ENCODE assay signal across 8 cellular contexts in genomic region chr11:3514635-3515424, GRCh38.
DNase-seq lines count a peak whose midpoint lies in the region; ATAC-seq and TF ChIP-seq lines count a peak whose summit lies in the region.
"Not testable (repeated sequence)": the region's sequence is repeated elsewhere in the genome, so short reads cannot be mapped to it uniquely, and the experiment has no call there.

No MANE protein-coding gene starts in this region.

- not testable (repeated sequence) for H3K36me3 ChIP-seq in CD4-positive, CD25-positive, alpha-beta regulatory T cell (ENCODE audit: control insufficient read depth, insufficient read depth, low read length); HUES6 (ENCODE audit: control insufficient read depth, insufficient read depth, low read length); mesendoderm (ENCODE audit: control insufficient read depth, insufficient read depth, low read length)

- not testable (repeated sequence) for TF ChIP-seq CTCF in brain (conservative IDR thresholded peaks at IDR 0.05)

- not testable (repeated sequence) for H3K36me3 Mint-ChIP-seq in CD4-positive, CD25-positive, alpha-beta regulatory T cell; T-helper 2 cell treated with Interferon-gamma antibody and Interleukin-4, amounts not matched to agents 5 μg/mL and 100 μg/mL, for 36 hours (ENCODE audit: low read depth); activated CD4-positive, alpha-beta memory T cell treated with anti-CD3 and anti-CD28 coated beads, Interleukin-2, amount 10 ng/mL, durations not matched to agents 7 days and 5 days (ENCODE audit: low read depth); activated T-helper 2 cell treated with anti-CD3 and anti-CD28 coated beads, Interferon-gamma antibody, Interleukin-2, Interleukin-4, amounts not matched to agents 10 μg/mL and 5 μg/mL and 100 μg/mL, durations not matched to agents 14 hours and 24 hours and 36 hours (ENCODE audit: low read depth); brain; stimulated activated effector memory CD8-positive, alpha-beta T cell treated with anti-CD3 and anti-CD28 coated beads, Interleukin-12 subunit alpha, Interleukin-12 subunit beta, amount 100 ng/mL, for 72 hours

- peak overlapping the region in 3 of 4 donors; percentile 18 to 73 (median 39) for H3K4me3 Mint-ChIP-seq in CD4-positive, CD25-positive, alpha-beta regulatory T cell
- peak overlapping the region; percentile 51 for H3K4me3 Mint-ChIP-seq in T-helper 2 cell treated with Interferon-gamma antibody and Interleukin-4, amounts not matched to agents 5 μg/mL and 100 μg/mL, for 36 hours
- H3K4me3 Mint-ChIP-seq in activated CD4-positive, alpha-beta memory T cell treated with anti-CD3 and anti-CD28 coated beads, Interleukin-2, amount 10 ng/mL, durations not matched to agents 7 days and 5 days = peak overlapping the region; percentile 47
- H3K4me3 Mint-ChIP-seq in activated T-helper 2 cell treated with anti-CD3 and anti-CD28 coated beads, Interferon-gamma antibody, Interleukin-2, Interleukin-4, amounts not matched to agents 10 μg/mL and 5 μg/mL and 100 μg/mL, durations not matched to agents 14 hours and 24 hours and 36 hours (ENCODE audit: low read depth) = peak overlapping the region; percentile 56
- H3K4me3 Mint-ChIP-seq in brain = peak overlapping the region in 1 of 5 experiments; percentile 37
- H3K4me3 Mint-ChIP-seq in stimulated activated effector memory CD8-positive, alpha-beta T cell treated with anti-CD3 and anti-CD28 coated beads, Interleukin-12 subunit alpha, Interleukin-12 subunit beta, amount 100 ng/mL, for 72 hours = peak overlapping the region; percentile 21

- H2BK15ac ChIP-seq in mesendoderm (replicated peaks; ENCODE audit: low read depth) = not testable (repeated sequence)

- not testable (repeated sequence) for H3K27ac ChIP-seq in CD4-positive, CD25-positive, alpha-beta regulatory T cell (ENCODE audit: insufficient read depth, low read length, poor library complexity, severe bottlenecking); HUES6 (ENCODE audit: low read depth, low read length)
- peak overlapping the region; percentile 65 for H3K27ac ChIP-seq in mesendoderm (ENCODE audit: low read depth, low read length)

- H3K79me1 ChIP-seq in mesendoderm (ENCODE audit: low read length) = not testable (repeated sequence)

- ATAC-seq in CD4-positive, CD25-positive, alpha-beta regulatory T cell (ENCODE audit: low read depth in 2 of 2); stimulated activated effector memory CD8-positive, alpha-beta T cell treated with anti-CD3 and anti-CD28 coated beads, Interleukin-12 subunit alpha, Interleukin-12 subunit beta, amount 100 ng/mL, for 72 hours: not testable (repeated sequence)

- H3K4me1 Mint-ChIP-seq in CD4-positive, CD25-positive, alpha-beta regulatory T cell = peaks cover 18 to 34% (median 26%) of the 10 kb centered on the region in 4 donors
- peaks cover 23% of the 10 kb centered on the region for H3K4me1 Mint-ChIP-seq in T-helper 2 cell treated with Interferon-gamma antibody and Interleukin-4, amounts not matched to agents 5 μg/mL and 100 μg/mL, for 36 hours (ENCODE audit: low read depth)
- peaks cover 33% of the 10 kb centered on the region for H3K4me1 Mint-ChIP-seq in activated CD4-positive, alpha-beta memory T cell treated with anti-CD3 and anti-CD28 coated beads, Interleukin-2, amount 10 ng/mL, durations not matched to agents 7 days and 5 days
- peaks cover 29% of the 10 kb centered on the region for H3K4me1 Mint-ChIP-seq in activated T-helper 2 cell treated with anti-CD3 and anti-CD28 coated beads, Interferon-gamma antibody, Interleukin-2, Interleukin-4, amounts not matched to agents 10 μg/mL and 5 μg/mL and 100 μg/mL, durations not matched to agents 14 hours and 24 hours and 36 hours (ENCODE audit: low read depth)
- H3K4me1 Mint-ChIP-seq in brain = peaks cover 33% of the 10 kb centered on the region
- H3K4me1 Mint-ChIP-seq in stimulated activated effector memory CD8-positive, alpha-beta T cell treated with anti-CD3 and anti-CD28 coated beads, Interleukin-12 subunit alpha, Interleukin-12 subunit beta, amount 100 ng/mL, for 72 hours = peaks cover 22% of the 10 kb centered on the region

- not testable (repeated sequence) for H3K9me3 ChIP-seq in CD4-positive, CD25-positive, alpha-beta regulatory T cell (ENCODE audit: control insufficient read depth in 2 of 2, low read length in 2 of 2); HUES6 (ENCODE audit: control insufficient read depth, insufficient read depth, low read depth, low read length)

- H3K18ac ChIP-seq in mesendoderm (ENCODE audit: low read length) = peak overlapping the region; percentile 68

- peak overlapping the region; percentile 87 for H3K4ac ChIP-seq in mesendoderm (ENCODE audit: low read depth, low read length)

- not testable (repeated sequence) for DNase-seq in CD4-positive, CD25-positive, alpha-beta regulatory T cell; T-helper 2 cell treated with Interferon-gamma antibody and Interleukin-4, amounts not matched to agents 5 μg/mL and 100 μg/mL, for 36 hours (ENCODE audit: low spot score); activated CD4-positive, alpha-beta memory T cell treated with anti-CD3 and anti-CD28 coated beads, Interleukin-2, amount 10 ng/mL, durations not matched to agents 7 days and 5 days; activated T-helper 2 cell treated with anti-CD3 and anti-CD28 coated beads, Interferon-gamma antibody, Interleukin-2, Interleukin-4, amounts not matched to agents 10 μg/mL and 5 μg/mL and 100 μg/mL, durations not matched to agents 14 hours and 24 hours and 36 hours (ENCODE audit: low spot score); mesendoderm; stimulated activated effector memory CD8-positive, alpha-beta T cell treated with anti-CD3 and anti-CD28 coated beads, Interleukin-12 subunit alpha, Interleukin-12 subunit beta, amount 100 ng/mL, for 72 hours (ENCODE audit: low spot score in 2 of 2)

- not testable (repeated sequence) for H2AK5ac ChIP-seq in mesendoderm (ENCODE audit: low read length)

- not testable (repeated sequence) for H2BK120ac ChIP-seq in mesendoderm (ENCODE audit: low read depth, low read length)

- intact Hi-C loops in activated T-helper 2 cell treated with anti-CD3 and anti-CD28 coated beads, Interferon-gamma antibody, Interleukin-2, Interleukin-4, amounts not matched to agents 10 μg/mL and 5 μg/mL and 100 μg/mL, durations not matched to agents 14 hours and 24 hours and 36 hours (cut with micrococcal nuclease) = not testable (repeated sequence)

- not testable (repeated sequence) for H4K5ac ChIP-seq in mesendoderm (ENCODE audit: low read length)

- POLR2A ChIA-PET in activated CD4-positive, alpha-beta memory T cell treated with anti-CD3 and anti-CD28 coated beads, Interleukin-2, amount 10 ng/mL, durations not matched to agents 7 days and 5 days (lab: Charles Lee) = not testable (repeated sequence)

- not testable (repeated sequence) for H3K4me2 ChIP-seq in mesendoderm (ENCODE audit: low read length)

- not testable (repeated sequence) for H3K27me3 ChIP-seq in CD4-positive, CD25-positive, alpha-beta regulatory T cell (ENCODE audit: control insufficient read depth, insufficient read depth, low read length); HUES6 (ENCODE audit: control insufficient read depth, insufficient read depth, low read length); mesendoderm (ENCODE audit: insufficient read depth, low read length, poor library complexity)

- CTCF ChIA-PET in activated CD4-positive, alpha-beta memory T cell treated with anti-CD3 and anti-CD28 coated beads, Interleukin-2, amount 10 ng/mL, durations not matched to agents 7 days and 5 days (lab: Charles Lee) = not testable (repeated sequence)

- H3K79me2 ChIP-seq in mesendoderm (ENCODE audit: control insufficient read depth, insufficient read depth, low read length) = not testable (repeated sequence)

- H2BK5ac ChIP-seq in mesendoderm (ENCODE audit: low read length) = not testable (repeated sequence)

- WGBS in mesendoderm (ENCODE audit: extremely low coverage, insufficient coverage, low lambda C conversion rate) = no CpG with 5 or more reads among the region's 15 CpGs

- not testable (repeated sequence) for H3K4me3 ChIP-seq in CD4-positive, CD25-positive, alpha-beta regulatory T cell (ENCODE audit: low read depth, low read length); HUES6 (ENCODE audit: low read depth, low read length); mesendoderm (ENCODE audit: low read length)

- H3K4me1 ChIP-seq in CD4-positive, CD25-positive, alpha-beta regulatory T cell (ENCODE audit: control insufficient read depth, insufficient read depth, low read length, poor library complexity, severe bottlenecking) = peaks cover 14% of the 10 kb centered on the region
- peaks cover 14% of the 10 kb centered on the region; the same call in 1 of the 2 replicates for H3K4me1 ChIP-seq in HUES6 (ENCODE audit: control insufficient read depth, insufficient read depth, low read length)
- H3K4me1 ChIP-seq in mesendoderm (ENCODE audit: control insufficient read depth, low read depth, low read length) = not testable (repeated sequence)

- not testable (repeated sequence) for H3K27me3 Mint-ChIP-seq in CD4-positive, CD25-positive, alpha-beta regulatory T cell; activated CD4-positive, alpha-beta memory T cell treated with anti-CD3 and anti-CD28 coated beads, Interleukin-2, amount 10 ng/mL, durations not matched to agents 7 days and 5 days
- peaks cover 15% of the 10 kb centered on the region for H3K27me3 Mint-ChIP-seq in T-helper 2 cell treated with Interferon-gamma antibody and Interleukin-4, amounts not matched to agents 5 μg/mL and 100 μg/mL, for 36 hours (ENCODE audit: low read depth)
- H3K27me3 Mint-ChIP-seq in activated T-helper 2 cell treated with anti-CD3 and anti-CD28 coated beads, Interferon-gamma antibody, Interleukin-2, Interleukin-4, amounts not matched to agents 10 μg/mL and 5 μg/mL and 100 μg/mL, durations not matched to agents 14 hours and 24 hours and 36 hours (ENCODE audit: low read depth) = peaks cover 13% of the 10 kb centered on the region
- peaks cover 21% of the 10 kb centered on the region for H3K27me3 Mint-ChIP-seq in brain

- H4K8ac ChIP-seq in mesendoderm (ENCODE audit: low read depth, low read length) = not testable (repeated sequence)

- H3K9me3 Mint-ChIP-seq in CD4-positive, CD25-positive, alpha-beta regulatory T cell; T-helper 2 cell treated with Interferon-gamma antibody and Interleukin-4, amounts not matched to agents 5 μg/mL and 100 μg/mL, for 36 hours; activated CD4-positive, alpha-beta memory T cell treated with anti-CD3 and anti-CD28 coated beads, Interleukin-2, amount 10 ng/mL, durations not matched to agents 7 days and 5 days; activated T-helper 2 cell treated with anti-CD3 and anti-CD28 coated beads, Interferon-gamma antibody, Interleukin-2, Interleukin-4, amounts not matched to agents 10 μg/mL and 5 μg/mL and 100 μg/mL, durations not matched to agents 14 hours and 24 hours and 36 hours; brain; stimulated activated effector memory CD8-positive, alpha-beta T cell treated with anti-CD3 and anti-CD28 coated beads, Interleukin-12 subunit alpha, Interleukin-12 subunit beta, amount 100 ng/mL, for 72 hours: not testable (repeated sequence)

- H3K9ac ChIP-seq in HUES6 (ENCODE audit: low read length) (peak overlapping the region; percentile 46), mesendoderm (ENCODE audit: low read length) (peak overlapping the region; percentile 28)

- not testable (repeated sequence) for H3K23ac ChIP-seq in mesendoderm (ENCODE audit: low read length)

- H3K56ac ChIP-seq in mesendoderm (ENCODE audit: low read length) = peak overlapping the region; percentile 71

- peak overlapping the region; percentile 68 to 97 (median 94) for H3K27ac Mint-ChIP-seq in CD4-positive, CD25-positive, alpha-beta regulatory T cell
- peak overlapping the region; percentile 45 for H3K27ac Mint-ChIP-seq in T-helper 2 cell treated with Interferon-gamma antibody and Interleukin-4, amounts not matched to agents 5 μg/mL and 100 μg/mL, for 36 hours
- peak overlapping the region; percentile 57 for H3K27ac Mint-ChIP-seq in activated CD4-positive, alpha-beta memory T cell treated with anti-CD3 and anti-CD28 coated beads, Interleukin-2, amount 10 ng/mL, durations not matched to agents 7 days and 5 days
- peak overlapping the region; percentile 79 for H3K27ac Mint-ChIP-seq in activated T-helper 2 cell treated with anti-CD3 and anti-CD28 coated beads, Interferon-gamma antibody, Interleukin-2, Interleukin-4, amounts not matched to agents 10 μg/mL and 5 μg/mL and 100 μg/mL, durations not matched to agents 14 hours and 24 hours and 36 hours
- peak overlapping the region in 3 of 5 experiments; percentile 2 to 65 (median 11) for H3K27ac Mint-ChIP-seq in brain
- H3K27ac Mint-ChIP-seq in stimulated activated effector memory CD8-positive, alpha-beta T cell treated with anti-CD3 and anti-CD28 coated beads, Interleukin-12 subunit alpha, Interleukin-12 subunit beta, amount 100 ng/mL, for 72 hours = peak overlapping the region; percentile 20

Comparison
In these comparisons a context has a peak if more than half of its experiments do, and no peak if none do; other contexts are left out.
1. H3K27ac Mint-ChIP-seq: peak in every context shown above with its lines; median percentile 94 in CD4-positive, CD25-positive, alpha-beta regulatory T cell; 79 in activated T-helper 2 cell treated with anti-CD3 and anti-CD28 coated beads, Interferon-gamma antibody, Interleukin-2, Interleukin-4, amounts not matched to agents 10 μg/mL and 5 μg/mL and 100 μg/mL, durations not matched to agents 14 hours and 24 hours and 36 hours; 57 in activated CD4-positive, alpha-beta memory T cell treated with anti-CD3 and anti-CD28 coated beads, Interleukin-2, amount 10 ng/mL, durations not matched to agents 7 days and 5 days; 45 in T-helper 2 cell treated with Interferon-gamma antibody and Interleukin-4, amounts not matched to agents 5 μg/mL and 100 μg/mL, for 36 hours; 20 in stimulated activated effector memory CD8-positive, alpha-beta T cell treated with anti-CD3 and anti-CD28 coated beads, Interleukin-12 subunit alpha, Interleukin-12 subunit beta, amount 100 ng/mL, for 72 hours; 11 in brain.